Comparison of ENCODE assay signal across 11 cellular contexts in genomic region chr2:71934595-71935263, GRCh38.
DNase-seq lines count a peak whose midpoint lies in the region; ATAC-seq and TF ChIP-seq lines count a peak whose summit lies in the region.
"Had no signal": no experiment of that assay in that cellular context is flagged by ENCODE, and none has a peak within 500 bp of the region (broad histone marks: within the 10 kb centered on the region; RNA-seq: fewer than 3 reads in every experiment).

No MANE protein-coding gene starts in this region.

- H3K36me3 Mint-ChIP-seq in activated CD8-positive, alpha-beta memory T cell treated with anti-CD3 and anti-CD28 coated beads, Interleukin-2, amount 10 ng/mL, durations not matched to agents 7 days and 5 days: no peaks in the 10 kb centered on the region

- peak overlapping the region; percentile 67 for H3K9ac ChIP-seq in mesenchymal stem cell (ENCODE audit: low read length)

- 88% methylated on average over 4 of the region's 4 CpGs for WGBS in mesenchymal stem cell

- H3K4me2 ChIP-seq in mesenchymal stem cell (ENCODE audit: low read length, poor library complexity, severe bottlenecking): no peak overlapping the region

- H2BK5ac ChIP-seq in mesenchymal stem cell (ENCODE audit: low read depth, low read length, poor library complexity, severe bottlenecking): no peak overlapping the region

- H4K91ac ChIP-seq in mesenchymal stem cell (ENCODE audit: low read length): no peak overlapping the region

- no peak overlapping the region for H2BK15ac ChIP-seq in mesenchymal stem cell (ENCODE audit: low read depth, poor library complexity, severe bottlenecking)

- no peaks in the 10 kb centered on the region for H3K4me1 Mint-ChIP-seq in activated CD8-positive, alpha-beta memory T cell treated with anti-CD3 and anti-CD28 coated beads, Interleukin-2, amount 10 ng/mL, durations not matched to agents 7 days and 5 days

- H3K9me3 ChIP-seq in mesenchymal stem cell (ENCODE audit: control insufficient read depth, low read length): no peaks in the 10 kb centered on the region
- H3K9me3 ChIP-seq: BE2C had no signal

- CTCF ChIA-PET in activated CD8-positive, alpha-beta memory T cell treated with anti-CD3 and anti-CD28 coated beads, Interleukin-2, amount 10 ng/mL, durations not matched to agents 7 days and 5 days (lab: Charles Lee): interaction anchor here (0.8 to 1.9 kb wide), 2 partner anchors 11 to 216 kb away, joined by 3 to 5 read pairs; no protein-coding TSS in a partner anchor

- H3K79me1 ChIP-seq in mesenchymal stem cell (replicated peaks; ENCODE audit: low read length, poor library complexity, severe bottlenecking): no peaks in the 10 kb centered on the region

- TF ChIP-seq CTCF in choroid plexus epithelial cell (conservative IDR thresholded peaks at IDR 0.05; ENCODE audit: low read depth, low read length): no peak

- H3K4ac ChIP-seq in mesenchymal stem cell (ENCODE audit: low read depth in 1 of 2, low read length in 2 of 2): no peak overlapping the region

- H2BK120ac ChIP-seq in mesenchymal stem cell (ENCODE audit: low read depth, low read length): no peak overlapping the region

- ATAC-seq in activated CD8-positive, alpha-beta memory T cell treated with anti-CD3 and anti-CD28 coated beads, Interleukin-2, amount 10 ng/mL, durations not matched to agents 7 days and 5 days: no peak
- no peak for ATAC-seq in HG03039 (IDR thresholded peaks at IDR 0.05; ENCODE audit: unreplicated experiment)
- ATAC-seq in GM19328 (IDR thresholded peaks at IDR 0.05; ENCODE audit: unreplicated experiment): no peak
- ATAC-seq: GM12878 had no signal

- H3K23ac ChIP-seq in mesenchymal stem cell (ENCODE audit: low read length in 2 of 2): no peak overlapping the region

- H3K27me3 ChIP-seq in mesenchymal stem cell (ENCODE audit: control insufficient read depth in 1 of 2, insufficient read depth in 1 of 2, low read length in 2 of 2): peaks cover 0 to 44% of the 10 kb centered on the region in 2 experiments
- H3K27me3 ChIP-seq: BE2C had no signal

- H2BK12ac ChIP-seq in mesenchymal stem cell (ENCODE audit: low read length in 2 of 2): no peak overlapping the region

- no peak overlapping the region for H2AFZ ChIP-seq in mesenchymal stem cell (ENCODE audit: low read depth, low read length)

- no peak overlapping the region for H2AK5ac ChIP-seq in mesenchymal stem cell (ENCODE audit: low read length, severe bottlenecking)

- peak; percentile 26 for DNase-seq in activated CD8-positive, alpha-beta memory T cell treated with anti-CD3 and anti-CD28 coated beads, Interleukin-2, amount 10 ng/mL, durations not matched to agents 7 days and 5 days
- DNase-seq in activated CD8-positive, alpha-beta memory T cell treated with anti-CD3 and anti-CD28 coated beads, Interleukin-2, amount 50 U/mL, for 4 hours: no peak
- DNase-seq in choroid plexus epithelial cell (ENCODE audit: low read depth): peak; percentile 73
- DNase-seq in mesenchymal stem cell: no peak
- no peak for DNase-seq in NCI-H226
- no peak for DNase-seq in anterior cingulate cortex (lab: John Stamatoyannopoulos, UW)
- DNase-seq: BE2C, NCI-H510A had no signal

- no peaks in the 10 kb centered on the region for H3K9me3 Mint-ChIP-seq in activated CD8-positive, alpha-beta memory T cell treated with anti-CD3 and anti-CD28 coated beads, Interleukin-2, amount 10 ng/mL, durations not matched to agents 7 days and 5 days (ENCODE audit: low read depth)

- H3K27me3 Mint-ChIP-seq in activated CD8-positive, alpha-beta memory T cell treated with anti-CD3 and anti-CD28 coated beads, Interleukin-2, amount 10 ng/mL, durations not matched to agents 7 days and 5 days: peaks cover 2% of the 10 kb centered on the region

- no peak overlapping the region for H3K4me3 Mint-ChIP-seq in activated CD8-positive, alpha-beta memory T cell treated with anti-CD3 and anti-CD28 coated beads, Interleukin-2, amount 10 ng/mL, durations not matched to agents 7 days and 5 days

- H3K18ac ChIP-seq in mesenchymal stem cell (ENCODE audit: low read depth in 1 of 2, low read length in 2 of 2): no peak overlapping the region

- no peak overlapping the region for H3K14ac ChIP-seq in mesenchymal stem cell (ENCODE audit: low read length in 2 of 2)

- H3K36me3 ChIP-seq in mesenchymal stem cell (ENCODE audit: control insufficient read depth in 1 of 2, insufficient read depth in 2 of 2, low read depth in 1 of 2, low read length in 2 of 2): no peaks in the 10 kb centered on the region
- H3K36me3 ChIP-seq: BE2C had no signal

- H3K27ac Mint-ChIP-seq in activated CD8-positive, alpha-beta memory T cell treated with anti-CD3 and anti-CD28 coated beads, Interleukin-2, amount 10 ng/mL, durations not matched to agents 7 days and 5 days: no peak overlapping the region

- H3K4me1 ChIP-seq in mesenchymal stem cell (ENCODE audit: control insufficient read depth, insufficient read depth, low read depth, low read length): peaks cover 3% of the 10 kb centered on the region
- H3K4me1 ChIP-seq: BE2C had no signal

- no peak overlapping the region for H4K8ac ChIP-seq in mesenchymal stem cell (ENCODE audit: low read length)

- no peak overlapping the region for H3K4me3 ChIP-seq in choroid plexus epithelial cell (ENCODE audit: low read depth, low read length)
- H3K4me3 ChIP-seq in mesenchymal stem cell (ENCODE audit: insufficient read depth in 1 of 2, low read depth in 1 of 2, low read length in 2 of 2): peak overlapping the region in 1 of 2 experiments; percentile 40
- H3K4me3 ChIP-seq: GM12878 had no signal

- no peak overlapping the region for H3K27ac ChIP-seq in mesenchymal stem cell (ENCODE audit: low read length, poor library complexity, severe bottlenecking)

Comparison
In these comparisons a context has a peak if more than half of its experiments do, and no peak if none do; other contexts are left out.
1. DNase-seq: peak in activated CD8-positive, alpha-beta memory T cell treated with anti-CD3 and anti-CD28 coated beads, Interleukin-2, amount 10 ng/mL, durations not matched to agents 7 days and 5 days (single experiment) and choroid plexus epithelial cell (single experiment); none in activated CD8-positive, alpha-beta memory T cell treated with anti-CD3 and anti-CD28 coated beads, Interleukin-2, amount 50 U/mL, for 4 hours (single experiment), mesenchymal stem cell (single experiment), NCI-H226 (single experiment) and anterior cingulate cortex (0 of 58).